Comparison of ENCODE assay signal across 8 cellular contexts in the genomic region with DNA sequence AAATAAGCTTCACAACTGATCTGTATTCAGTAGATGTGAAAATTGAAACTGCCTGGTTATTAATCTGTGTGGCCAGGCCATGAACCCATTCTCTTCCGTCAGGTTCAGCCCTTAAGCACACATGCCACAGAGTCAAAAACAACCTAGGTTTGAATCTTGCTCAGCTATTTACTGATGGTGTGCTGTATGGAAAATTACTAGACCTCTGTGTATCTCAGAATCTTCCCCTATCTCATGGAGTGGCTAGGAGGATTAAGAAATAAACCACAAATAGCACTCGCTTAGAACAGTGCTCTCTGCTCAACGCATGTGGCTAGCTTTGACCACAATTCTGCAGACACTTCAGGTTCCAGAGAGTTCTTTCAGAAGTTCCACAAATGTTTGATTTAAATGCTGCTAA.
DNase-seq lines count a peak whose midpoint lies in the region; ATAC-seq and TF ChIP-seq lines count a peak whose summit lies in the region.

No MANE protein-coding gene starts in this region.

- no peaks in the 10 kb centered on the region for H3K9me3 ChIP-seq in right lobe of liver

- no peak overlapping the region for H3K27ac ChIP-seq in right lobe of liver

- H3K4me1 ChIP-seq in right lobe of liver, result no peaks in the 10 kb centered on the region

- TF ChIP-seq CTCF in right lobe of liver (IDR thresholded peaks at IDR 0.05), result no peak

- 47% methylated on average over 3 of the region's 3 CpGs for whole genome bisulfite sequencing in right lobe of liver (ENCODE audit: insufficient coverage, low coverage, low lambda C conversion rate, missing lambda C conversion rate)

- DNase-seq in MV-4-11 (lab: John Stamatoyannopoulos, UW) (peak; percentile 89), right lobe of liver (no peak), G401 (ENCODE audit: low spot score) (no peak), NCI-H2029 treated with DMSO at 0.1 percent for 48 hours (lab: John Stamatoyannopoulos, UW) (no peak), activated gamma-delta T cell treated with Interleukin-2 at 50 U/mL for 16 hours (no peak), NCI-H146 (lab: John Stamatoyannopoulos, UW) (no peak)

- ATAC-seq in GM18519 (IDR thresholded peaks at IDR 0.05; ENCODE audit: low FRiP score, unreplicated experiment), result peak; percentile 58
- ATAC-seq in HG02623 (IDR thresholded peaks at IDR 0.05; ENCODE audit: unreplicated experiment), result peak; percentile 53
- ATAC-seq in right lobe of liver, result peak; percentile 54 to 73 (median 65)

- H3K4me3 ChIP-seq in right lobe of liver, result no peak overlapping the region

- no peaks in the 10 kb centered on the region for H3K36me3 ChIP-seq in right lobe of liver

- TF ChIP-seq POLR2A in right lobe of liver (IDR thresholded peaks at IDR 0.05), result no peak

- intact Hi-C loops in right lobe of liver (cut with DNase I), result no loop called here

- in situ Hi-C loops in G401 (cut with HindIII; ENCODE audit: low sequenced_read_pairs), result no loop called here

- no peaks in the 10 kb centered on the region for H3K27me3 ChIP-seq in right lobe of liver
